ENCODE assay signal across 1 cellular context in genomic region chr15:78304487-78305413, GRCh38.
TF ChIP-seq lines count a peak whose summit lies in the region.

No MANE protein-coding gene starts in this region.

TF ChIP-seq in H1, 55 proteins besides CTCF, POLR2A, EP300 and RAD21:
- TF ChIP-seq MAX (IDR thresholded peaks at IDR 0.05), result no peak
- TF ChIP-seq HDAC6 (IDR thresholded peaks at IDR 0.05; ENCODE audit: low read depth, low read length), result no peak
- no peak for TF ChIP-seq CREB1 (IDR thresholded peaks at IDR 0.05)
- no peak for TF ChIP-seq SP1 (IDR thresholded peaks at IDR 0.05; ENCODE audit: low read depth, low read length)
- TF ChIP-seq YY1 (IDR thresholded peaks at IDR 0.05; ENCODE audit: low read depth, low read length), result no peak
- no peak for TF ChIP-seq SAP30 (IDR thresholded peaks at IDR 0.05; ENCODE audit: insufficient read depth, insufficient replicate concordance, low read length)
- TF ChIP-seq SIRT6 (IDR thresholded peaks at IDR 0.05; ENCODE audit: low read length), result no peak
- no peak for TF ChIP-seq ATF3 (IDR thresholded peaks at IDR 0.05; ENCODE audit: insufficient read depth, low read depth, low read length)
- no peak for TF ChIP-seq BACH1 (IDR thresholded peaks at IDR 0.05; ENCODE audit: low read length)
- no peak for TF ChIP-seq EZH2 (IDR thresholded peaks at IDR 0.05; ENCODE audit: low read depth, low read length, severe bottlenecking)
- TF ChIP-seq CTBP2 (IDR thresholded peaks at IDR 0.05; ENCODE audit: borderline replicate concordance, insufficient read depth, insufficient read length, low read length), result no peak
- no peak for TF ChIP-seq ATF2 (IDR thresholded peaks at IDR 0.05; ENCODE audit: low read length)
- no peak for TF ChIP-seq CBX5 (IDR thresholded peaks at IDR 0.05; ENCODE audit: low read depth, low read length)
- TF ChIP-seq TBP (IDR thresholded peaks at IDR 0.05; ENCODE audit: low read depth, low read length), result no peak
- TF ChIP-seq FOSL1 (IDR thresholded peaks at IDR 0.05; ENCODE audit: insufficient read depth, low read depth, low read length), result no peak
- no peak for TF ChIP-seq JUND (IDR thresholded peaks at IDR 0.05; ENCODE audit: low read length)
- TF ChIP-seq TCF12 (IDR thresholded peaks at IDR 0.05; ENCODE audit: low read depth, low read length), result no peak
- TF ChIP-seq E2F6 (IDR thresholded peaks at IDR 0.05), result no peak
- no peak for TF ChIP-seq ZNF274 (IDR thresholded peaks at IDR 0.05; ENCODE audit: borderline replicate concordance, extremely low read depth, low read length)
- TF ChIP-seq RBBP5 (IDR thresholded peaks at IDR 0.05; ENCODE audit: borderline replicate concordance, low read depth, low read length), result no peak
TF ChIP-seq in H1: peak in this region for 0.
